ENCODE assay signal across 8 cellular contexts in the genomic region with DNA sequence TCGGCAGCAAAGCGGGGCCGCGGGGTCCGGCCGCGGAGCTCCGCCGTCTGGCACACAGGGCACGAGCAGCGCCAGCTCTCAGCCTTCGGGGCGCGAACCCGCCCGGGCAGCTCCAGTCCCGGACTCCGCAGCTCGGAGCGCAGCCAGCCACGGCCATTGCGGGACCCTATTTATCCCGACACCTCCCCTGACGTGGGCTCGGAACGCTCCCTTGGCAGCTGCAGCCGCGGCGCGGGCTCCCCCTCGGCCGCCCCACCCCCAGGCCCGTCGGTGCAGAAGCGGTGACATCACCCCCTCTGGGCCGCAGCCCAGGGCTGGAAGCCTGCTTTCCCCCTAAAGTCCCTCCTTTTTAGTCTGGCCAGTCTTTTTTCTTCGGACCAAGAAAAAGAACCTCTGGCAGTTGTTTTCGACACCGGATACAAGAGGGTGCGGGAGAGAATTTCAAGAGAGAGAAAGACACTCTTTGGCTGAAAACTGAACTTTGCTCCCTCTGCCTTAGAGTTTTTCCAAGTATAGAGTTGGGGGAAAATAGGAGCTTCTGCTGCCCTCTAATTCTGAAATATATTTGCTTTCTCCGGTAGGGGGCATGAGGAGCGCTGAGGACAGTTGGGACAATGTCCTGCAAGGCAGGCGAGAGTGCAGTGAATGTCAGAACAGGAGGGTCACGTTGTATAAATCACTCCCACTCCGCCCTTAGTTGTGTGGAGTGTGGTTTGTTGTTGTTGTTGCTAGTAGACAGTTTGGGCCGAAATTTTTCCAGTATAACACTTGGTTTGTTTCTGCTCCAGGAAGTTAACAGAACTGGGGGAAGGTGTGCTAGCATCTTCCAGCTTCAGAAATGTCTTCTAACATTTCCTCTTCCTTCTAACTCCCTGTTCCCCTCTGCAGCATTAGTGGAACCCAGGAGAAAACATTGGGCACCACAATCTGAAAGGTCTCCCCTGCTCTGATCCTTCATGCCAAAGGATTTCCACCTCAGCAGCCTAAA. TPM values are rescaled to one million over a fixed set of nuclear protein-coding genes. Genes with fewer than 3 reads are reported as not detected.
DNase-seq lines count a peak whose midpoint lies in the region; ATAC-seq and TF ChIP-seq lines count a peak whose summit lies in the region.

A gene (minus strand): TSS at position 145 of the 988 bp plus-strand sequence. CDS start 280 bp downstream, outside the sequence.

- peaks cover 23% of the 10 kb centered on the region for H3K4me1 ChIP-seq in Loucy (ENCODE audit: insufficient read depth, low read length, poor library complexity, severe bottlenecking)
- H3K4me1 ChIP-seq in aorta (ENCODE audit: control insufficient read depth in 1 of 2, insufficient read depth in 2 of 2, low read length in 2 of 2): peaks cover 0 to 4% of the 10 kb centered on the region in 2 donors

- H3K27me3 Mint-ChIP-seq in Calu3 (ENCODE audit: unreplicated experiment): peaks cover 29% of the 10 kb centered on the region

- peak within 1 kb of the TSS; percentile 78 for H3K4me3 Mint-ChIP-seq in Calu3 (ENCODE audit: low read depth, unreplicated experiment)

- no peaks in the 10 kb centered on the region for H3K36me3 ChIP-seq in Loucy (ENCODE audit: insufficient read depth, low read length)
- H3K36me3 ChIP-seq in aorta (ENCODE audit: control insufficient read depth in 1 of 2, insufficient read depth in 2 of 2, low read length in 1 of 2): no peaks in the 10 kb centered on the region

- peak within 1 kb of the TSS; percentile 57 for H3K9ac ChIP-seq in Loucy (ENCODE audit: low read depth, low read length, poor library complexity, severe bottlenecking)

- H3K27ac Mint-ChIP-seq in Calu3 (ENCODE audit: unreplicated experiment): peak within 1 kb of the TSS; percentile 31

- no TSS peak for BruUV-seq in Calu3 (replicated peaks; lab: Mats Ljungman, UMichigan)

- CTCF ChIA-PET in Calu3 (lab: Charles Lee): interaction anchor here (0.7 to 3.1 kb wide), 23 partner anchors 11 to 1007 kb away, joined by 3 to 21 read pairs (median 4); a partner anchor contains a TSS

- 0% methylated on average over 41 to 46 of the region's 46 CpGs for WGBS in aorta, 2 donors

- H3K4me3 ChIP-seq in Loucy (ENCODE audit: low read length, poor library complexity, severe bottlenecking) (peak within 1 kb of the TSS; percentile 71), aorta (ENCODE audit: low read length in 2 of 2) (peak within 1 kb of the TSS; percentile 35 to 41)

- H3K4me2 ChIP-seq in Loucy (ENCODE audit: low read depth, low read length, poor library complexity, severe bottlenecking): peak within 1 kb of the TSS; percentile 56

- no peaks in the 10 kb centered on the region for H3F3A ChIP-seq in Loucy (ENCODE audit: low read depth)

- H2AFZ ChIP-seq in Loucy (ENCODE audit: low read length): peak within 1 kb of the TSS; percentile 82

- peaks cover 35% of the 10 kb centered on the region for H3K4me1 Mint-ChIP-seq in Calu3 (ENCODE audit: low read depth, unreplicated experiment)

- intact Hi-C loops in Calu3 (cut with micrococcal nuclease; ENCODE audit: unreplicated experiment): loop anchor here (1.0 to 5.0 kb wide), 3 partner anchors 155 to 305 kb away; no protein-coding TSS in a partner anchor
- intact Hi-C loops in aorta (cut with DNase I): loop anchor here in 1 of 2 donors (5.0 kb wide), 2 partner anchors 185 to 260 kb away; a partner anchor contains a TSS

- no peaks in the 10 kb centered on the region for H3K27me3 ChIP-seq in Loucy (ENCODE audit: insufficient read depth, low read length, poor library complexity, severe bottlenecking)
- H3K27me3 ChIP-seq in aorta (ENCODE audit: control insufficient read depth in 1 of 2, insufficient read depth in 2 of 2, low read length in 1 of 2): no peaks in the 10 kb centered on the region

- H3K36me3 Mint-ChIP-seq in Calu3 (ENCODE audit: insufficient read depth, unreplicated experiment): peaks cover 38% of the 10 kb centered on the region

- no peaks in the 10 kb centered on the region for H3K9me3 Mint-ChIP-seq in Calu3 (ENCODE audit: low read depth, unreplicated experiment)

- H3K9me3 ChIP-seq in Loucy (ENCODE audit: insufficient read depth, low read depth, low read length): no peaks in the 10 kb centered on the region
- H3K9me3 ChIP-seq in aorta (ENCODE audit: control insufficient read depth, low read length): no peaks in the 10 kb centered on the region

- TF ChIP-seq CTCF in Calu3 (IDR thresholded peaks at IDR 0.05; ENCODE audit: unreplicated experiment) (peak; percentile 71), Loucy (conservative IDR thresholded peaks at IDR 0.05; ENCODE audit: low read length) (peak; percentile 77)

- H3K9me2 ChIP-seq in Loucy (replicated peaks; ENCODE audit: low read depth, low read length): no peaks in the 10 kb centered on the region

- ATAC-seq in GM21390 (IDR thresholded peaks at IDR 0.05; ENCODE audit: unreplicated experiment): peak; percentile 38
- peak; percentile 89 for ATAC-seq in aorta (ENCODE audit: low FRiP score)
- ATAC-seq in HG02973 (IDR thresholded peaks at IDR 0.05; ENCODE audit: unreplicated experiment): no peak

- peak within 1 kb of the TSS; percentile 24 to 53 for H3K27ac ChIP-seq in aorta (ENCODE audit: low read depth in 1 of 2, low read length in 2 of 2)

- H4K20me1 ChIP-seq in Loucy (ENCODE audit: insufficient read depth, low read length, poor library complexity, severe bottlenecking): peaks cover 5% of the 10 kb centered on the region

- DNase-seq in Calu3: peak; percentile 78
- DNase-seq in T1000 (lab: John Stamatoyannopoulos, UW): peak; percentile 46
- DNase-seq in fibroblast of peridontal ligament (ENCODE audit: extremely low read depth): peak; percentile 86
- peak; percentile 94 for DNase-seq in myocyte (ENCODE audit: low read depth)
- DNase-seq in aorta: peak; percentile 88 to 93

- peaks cover 10% of the 10 kb centered on the region for H3K79me2 ChIP-seq in Loucy (ENCODE audit: insufficient read depth, low read length)

RNA-seq across cellular contexts. Expression of the gene that starts here (rescaled TPM):
- total RNA-seq in Calu3 (2022) (not detected in 2 replicates), myocyte (5.9 and 7.5 TPM in 2 replicates), aorta (100 to 1,000 TPM in 1 of 2 donors, 10 to 100 TPM in 1; 98.6 to 302 TPM)
- polyA plus RNA-seq in myocyte (2012): 23.6 TPM
- 10 to 100 TPM; 15.9 to 21.6 TPM for polyA plus RNA-seq in aorta

Comparison
In these comparisons a context has a peak if more than half of its experiments do, and no peak if none do; other contexts are left out.
1. RNA of the gene that starts here (total RNA-seq): 98.6 to 302 TPM in aorta; 5.9 to 7.5 TPM in myocyte and not detected in Calu3; every median in the first group is over 10 times any median in the second.
2. Peak in DNase-seq in Calu3; RNA of the gene not detected or under 1 TPM.
3. Peak in every context shown above with its lines, with median percentiles within 50 percentile points of each other: DNase-seq.